Comparison of ENCODE assay signal across 36 cellular contexts in genomic region chr13:112320303-112320702, GRCh38. TPM values are rescaled to one million over a fixed set of nuclear protein-coding genes. Genes with fewer than 3 reads are reported as not detected.
"Had no signal": no experiment of that assay in that cellular context is flagged by ENCODE, and none has a peak within 500 bp of the region (broad histone marks: within the 10 kb centered on the region; RNA-seq: fewer than 3 reads in every experiment).

No MANE protein-coding gene starts in this region.

- H3K27ac ChIP-seq: adrenal gland, body of pancreas, breast epithelium, Peyer's patch, SJSA1 had no signal

- H3K4me3 Mint-ChIP-seq: activated CD4-positive, alpha-beta memory T cell treated with anti-CD3 and anti-CD28 coated beads for 36 hours; activated naive CD4-positive, alpha-beta T cell treated with anti-CD3 and anti-CD28 coated beads for 36 hours; activated T-cell treated with anti-CD3 and anti-CD28 coated beads, Interleukin-2, amount 50 U/mL, for 4 hours; activated T-helper 1 cell treated with anti-CD3 and anti-CD28 coated beads, Interleukin-12 subunit alpha, Interleukin-12 subunit beta, Interleukin-2, Interleukin-4 antibody, amounts not matched to agents 30 ng/mL and 10 ng/mL and 1 ng/mL, durations not matched to agents 14 hours and 24 hours and 36 hours; T-helper 1 cell treated with Interleukin-12 subunit alpha and Interleukin-12 subunit beta and Interleukin-4 antibody, amounts not matched to agents 30 μg/mL and 1 μg/mL, for 36 hours; T-helper 2 cell treated with Interferon-gamma antibody and Interleukin-4, amounts not matched to agents 5 μg/mL and 100 μg/mL, for 36 hours had no signal

- H3K4me1 ChIP-seq: adrenal gland, body of pancreas, breast epithelium, Peyer's patch, SJSA1 had no signal

- H3K36me3 ChIP-seq: adrenal gland, breast epithelium, Peyer's patch, SJSA1 had no signal

- H3K9me3 ChIP-seq: adrenal gland, body of pancreas, Peyer's patch, SK-N-SH had no signal

- DNase-seq: activated CD4-positive, alpha-beta memory T cell treated with anti-CD3 and anti-CD28 coated beads for 36 hours; activated CD4-positive, alpha-beta T cell treated with anti-CD3 and anti-CD28 coated beads for 4 hours; activated CD4-positive, alpha-beta T cell treated with anti-CD3 and anti-CD28 coated beads, Interleukin-2, amount 50 U/mL, for 1 hour; activated CD8-positive, alpha-beta memory T cell treated with anti-CD3 and anti-CD28 coated beads, Interleukin-2, amount 50 U/mL, for 4 hours; activated gamma-delta T cell treated with Interleukin-2 at 50 U/mL for 16 hours; activated naive CD4-positive, alpha-beta T cell treated with anti-CD3 and anti-CD28 coated beads for 36 hours; activated T-cell treated with anti-CD3 and anti-CD28 coated beads for 4 hours; activated T-cell treated with anti-CD3 and anti-CD28 coated beads, Interleukin-2, amount 50 U/mL, for 4 hours; adrenal gland; body of pancreas; caudate nucleus; NCI-H1092 treated with DMSO at 0.1 percent for 48 hours; NCI-H1417; NCI-H146; NCI-H187; NCI-H2029 treated with DMSO at 0.1 percent for 48 hours; NCI-H2107; NCI-H2171; NCI-H510A; NCI-H526; NCI-H748 treated with DMSO at 0.1 percent for 48 hours; NK-92 treated with Interleukin-12 subunit alpha and Interleukin-12 subunit beta, amount 100 ng/mL, for 24 hours; PC-3; Peyer's patch; RPMI8226; SHP77 treated with DMSO at 0.1 percent for 48 hours; SK-N-SH had no signal

- H3K4me3 ChIP-seq: adrenal gland, body of pancreas, breast epithelium, Peyer's patch, SJSA1 had no signal

- H3K9ac ChIP-seq: SK-N-SH had no signal

- ATAC-seq: activated naive CD4-positive, alpha-beta T cell treated with anti-CD3 and anti-CD28 coated beads, Interleukin-2, amount 50 U/mL, for 72 hours; activated T-cell treated with anti-CD3 and anti-CD28 coated beads, Interleukin-2, amount 50 U/mL, for 4 hours; body of pancreas; PC-3 had no signal

- H3K36me3 Mint-ChIP-seq: activated CD4-positive, alpha-beta memory T cell treated with anti-CD3 and anti-CD28 coated beads for 36 hours had no signal

- H3K27me3 ChIP-seq: adrenal gland, body of pancreas, Peyer's patch had no signal

- H3K27ac Mint-ChIP-seq: activated CD4-positive, alpha-beta memory T cell treated with anti-CD3 and anti-CD28 coated beads for 36 hours; activated naive CD4-positive, alpha-beta T cell treated with anti-CD3 and anti-CD28 coated beads for 36 hours; activated naive CD4-positive, alpha-beta T cell treated with anti-CD3 and anti-CD28 coated beads, Interleukin-2, amount 50 U/mL, for 72 hours; activated T-helper 1 cell treated with anti-CD3 and anti-CD28 coated beads, Interleukin-12 subunit alpha, Interleukin-12 subunit beta, Interleukin-2, Interleukin-4 antibody, amounts not matched to agents 30 ng/mL and 10 ng/mL and 1 ng/mL, durations not matched to agents 14 hours and 24 hours and 36 hours; T-helper 1 cell treated with Interleukin-12 subunit alpha and Interleukin-12 subunit beta and Interleukin-4 antibody, amounts not matched to agents 30 μg/mL and 1 μg/mL, for 36 hours; T-helper 2 cell treated with Interferon-gamma antibody and Interleukin-4, amounts not matched to agents 5 μg/mL and 100 μg/mL, for 36 hours had no signal

- FAIRE-seq: astrocyte, TTC549 had no signal

- H3K9me3 Mint-ChIP-seq: activated CD4-positive, alpha-beta memory T cell treated with anti-CD3 and anti-CD28 coated beads for 36 hours; activated naive CD4-positive, alpha-beta T cell treated with anti-CD3 and anti-CD28 coated beads for 36 hours; activated T-helper 1 cell treated with anti-CD3 and anti-CD28 coated beads, Interleukin-12 subunit alpha, Interleukin-12 subunit beta, Interleukin-2, Interleukin-4 antibody, amounts not matched to agents 30 ng/mL and 10 ng/mL and 1 ng/mL, durations not matched to agents 14 hours and 24 hours and 36 hours; T-helper 1 cell treated with Interleukin-12 subunit alpha and Interleukin-12 subunit beta and Interleukin-4 antibody, amounts not matched to agents 30 μg/mL and 1 μg/mL, for 36 hours had no signal

- H3K4me2 ChIP-seq: SK-N-SH had no signal

RNA-seq across cellular contexts. Expression of gene SPACA7, which starts 55.9 kb away (rescaled TPM):
- total RNA-seq: activated CD4-positive, alpha-beta memory T cell treated with anti-CD3 and anti-CD28 coated beads for 36 hours; activated naive CD4-positive, alpha-beta T cell treated with anti-CD3 and anti-CD28 coated beads for 36 hours; activated naive CD4-positive, alpha-beta T cell treated with anti-CD3 and anti-CD28 coated beads, Interleukin-2, amount 50 U/mL, for 72 hours; activated T-cell treated with anti-CD3 and anti-CD28 coated beads, Interleukin-2, amount 50 U/mL, for 4 hours; activated T-helper 1 cell treated with anti-CD3 and anti-CD28 coated beads, Interleukin-12 subunit alpha, Interleukin-12 subunit beta, Interleukin-2, Interleukin-4 antibody, amounts not matched to agents 30 ng/mL and 10 ng/mL and 1 ng/mL, durations not matched to agents 14 hours and 24 hours and 36 hours; adrenal gland; astrocyte; body of pancreas; breast epithelium; M059J; PC-3; Peyer's patch; SJSA1 had no signal
- polyA plus RNA-seq: adrenal gland, SK-N-SH had no signal
